Comparison of ENCODE assay signal across 1 cellular context in genomic region chr12:79441534-79441933, GRCh38.
TF ChIP-seq lines count a peak whose summit lies in the region.

No MANE protein-coding gene starts in this region.

TF ChIP-seq in H1, 55 proteins besides CTCF, POLR2A, EP300 and RAD21 (continued from another document):
- TF ChIP-seq ATF2 (IDR thresholded peaks at IDR 0.05; ENCODE audit: low read length) (no peak), TAF7 (optimal IDR thresholded peaks at IDR 0.05; ENCODE audit: borderline replicate concordance, low read depth, low read length) (no peak), CHD7 (IDR thresholded peaks at IDR 0.05; ENCODE audit: insufficient replicate concordance, low read length) (no peak), SUZ12 (IDR thresholded peaks at IDR 0.05; ENCODE audit: low read length) (no peak), GTF2F1 (IDR thresholded peaks at IDR 0.05; ENCODE audit: borderline replicate concordance, low read depth, low read length) (no peak), RBBP5 (IDR thresholded peaks at IDR 0.05; ENCODE audit: borderline replicate concordance, low read depth, low read length) (no peak), E2F6 (IDR thresholded peaks at IDR 0.05) (no peak), SP4 (IDR thresholded peaks at IDR 0.05; ENCODE audit: low read length) (no peak), JUND (IDR thresholded peaks at IDR 0.05; ENCODE audit: low read length) (no peak)
